Comparison of ENCODE assay signal across 8 cellular contexts in the genomic region with DNA sequence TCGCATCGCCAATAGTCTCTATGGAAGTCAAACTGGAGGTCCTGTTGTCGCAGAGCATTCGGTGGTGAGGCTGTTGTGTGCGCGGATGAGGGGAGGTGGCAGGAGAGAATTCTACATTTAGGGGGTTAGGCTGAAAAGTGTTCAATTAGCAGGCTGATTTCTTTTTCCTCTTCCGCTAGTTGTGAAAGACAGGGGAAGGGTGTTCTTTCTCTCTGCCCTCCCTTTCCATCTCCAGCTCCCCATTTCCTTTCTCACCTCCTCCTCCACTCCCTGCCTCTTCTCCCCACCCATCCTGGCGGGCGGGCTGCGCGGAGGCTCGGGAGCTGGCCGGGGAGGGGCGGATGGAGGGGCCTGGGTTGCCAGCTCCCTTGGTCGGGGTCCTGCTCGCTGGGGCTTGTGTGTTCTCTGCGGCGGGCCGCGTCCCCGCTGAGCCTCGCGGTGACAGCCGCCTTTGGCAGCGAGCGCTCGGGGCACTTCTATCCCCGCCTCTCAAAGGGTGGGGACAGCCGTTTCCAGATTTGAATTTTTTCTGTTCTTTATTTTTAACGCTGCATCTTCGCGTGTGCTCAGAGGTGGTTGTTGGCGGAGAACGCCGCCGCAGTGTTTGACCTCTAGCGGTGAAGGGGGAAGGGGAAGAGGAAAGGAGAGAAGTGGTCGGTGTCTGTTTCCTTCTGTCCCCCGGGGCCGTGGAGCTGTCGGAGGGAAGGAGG. TPM values are rescaled to one million over a fixed set of nuclear protein-coding genes. Genes with fewer than 3 reads are reported as not detected.
A peak's percentile ranks its signal among the peaks of the same experiment; 100 is the strongest.
DNase-seq lines count a peak whose midpoint lies in the region; ATAC-seq and TF ChIP-seq lines count a peak whose summit lies in the region.

No MANE protein-coding gene starts in this region.

- peak overlapping the region; percentile 31 for H3K4me3 ChIP-seq in epithelial cell of proximal tubule (ENCODE audit: low read depth, low read length)
- H3K4me3 ChIP-seq in rectal smooth muscle tissue (ENCODE audit: low read length): peak overlapping the region; percentile 58

- H3K36me3 ChIP-seq in rectal smooth muscle tissue (ENCODE audit: control insufficient read depth, insufficient read depth, low read length): no peaks in the 10 kb centered on the region

- no peak overlapping the region for H3K9ac ChIP-seq in rectal smooth muscle tissue (ENCODE audit: low read length)

- peak overlapping the region; percentile 79 for H3K27ac ChIP-seq in rectal smooth muscle tissue (ENCODE audit: low read depth, low read length)

- no peaks in the 10 kb centered on the region for H3K4me1 ChIP-seq in rectal smooth muscle tissue (ENCODE audit: control insufficient read depth, insufficient read depth, low read length)

- DNase-seq in NCI-H1930 (lab: John Stamatoyannopoulos, UW): peak; percentile 19 to 34
- DNase-seq in epithelial cell of proximal tubule (ENCODE audit: low read depth): no peak
- DNase-seq in effector CD4-positive, alpha-beta T cell: no peak
- no peak for DNase-seq in GM19238 (ENCODE audit: insufficient read length, low spot score)

- ATAC-seq in GM18502 (IDR thresholded peaks at IDR 0.05; ENCODE audit: poor library complexity, unreplicated experiment) (peak; percentile 54), GM18520 (IDR thresholded peaks at IDR 0.05; ENCODE audit: unreplicated experiment) (no peak), GM18511 (IDR thresholded peaks at IDR 0.05; ENCODE audit: unreplicated experiment) (no peak)

- TF ChIP-seq CTCF in epithelial cell of proximal tubule (conservative IDR thresholded peaks at IDR 0.05; ENCODE audit: low read depth, low read length): no peak

- H3K27me3 ChIP-seq in rectal smooth muscle tissue (ENCODE audit: control insufficient read depth, insufficient read depth, low read length): peaks cover 12% of the 10 kb centered on the region

RNA-seq across cellular contexts. Expression of a gene that starts 3.6 kb away (rescaled TPM):
- total RNA-seq in epithelial cell of proximal tubule: 10.1 and 17.1 TPM in 2 replicates

Comparison
In these comparisons a context has a peak if more than half of its experiments do, and no peak if none do; other contexts are left out.
1. DNase-seq: peak in NCI-H1930 (2 of 2); none in epithelial cell of proximal tubule (single experiment), effector CD4-positive, alpha-beta T cell (single experiment) and GM19238 (single experiment).